Comparison of ENCODE assay signal across 4 cellular contexts in the genomic region with DNA sequence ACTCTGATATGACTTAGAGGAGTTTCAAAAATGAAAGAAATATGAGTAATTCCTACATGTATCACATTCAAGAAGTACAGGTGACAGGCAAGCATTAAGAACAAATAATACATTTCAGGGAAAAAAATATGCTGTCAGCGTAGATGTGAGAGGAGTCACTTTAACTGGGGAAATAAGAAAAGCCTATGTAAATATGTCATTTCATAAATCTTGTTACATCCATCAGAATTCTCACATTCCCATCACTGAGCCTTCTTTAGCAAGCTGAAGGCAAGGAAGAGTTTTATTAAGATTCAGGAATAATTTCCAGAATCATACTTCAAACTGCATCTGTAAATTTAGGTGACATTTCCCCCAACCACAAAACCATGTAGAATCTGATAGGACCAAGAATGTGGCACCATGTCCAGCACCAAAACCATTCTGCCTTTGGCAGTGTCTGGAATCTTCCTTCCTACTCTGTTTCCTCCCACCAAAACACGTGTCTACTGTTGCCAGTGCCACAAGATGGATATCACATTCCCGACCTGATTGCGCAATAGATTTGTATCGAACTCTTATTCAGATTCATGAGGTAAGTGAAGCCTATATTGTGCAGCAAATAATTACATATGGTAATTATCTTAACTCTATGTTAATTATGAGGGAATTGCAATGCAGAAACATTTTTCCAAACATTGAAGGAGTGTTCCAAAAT.
TF ChIP-seq lines count a peak whose summit lies in the region.

No MANE protein-coding gene starts in this region.

TF ChIP-seq in A549, 52 proteins besides CTCF, POLR2A, EP300 and RAD21:
- TF ChIP-seq ESRRA (IDR thresholded peaks at IDR 0.05; ENCODE audit: borderline replicate concordance, low read length) (no peak), CEBPB (IDR thresholded peaks at IDR 0.05) (peak; percentile 91 to 93; a peak in 3 of 4 replicates)

TF ChIP-seq in IMR-90, 13 proteins besides CTCF, POLR2A, EP300 and RAD21:
- no peak for TF ChIP-seq ELK1 (IDR thresholded peaks at IDR 0.05; ENCODE audit: borderline replicate concordance, low read depth, low read length)
- peak; percentile 98 for TF ChIP-seq CEBPB (IDR thresholded peaks at IDR 0.05; ENCODE audit: low read depth, low read length)

TF ChIP-seq in K562, 482 proteins besides CTCF, POLR2A, EP300 and RAD21:
- TF ChIP-seq IRF9 (tag; IDR thresholded peaks at IDR 0.05) (0 out of 2 replicates have a peak, but pooled peaks have one; percentile 38), CEBPG (CRISPR knock-in tag; IDR thresholded peaks at IDR 0.05) (no peak), CEBPG (tag; conservative IDR thresholded peaks at IDR 0.05 in 1 of 2, IDR thresholded peaks at IDR 0.05 in 1 of 2) (peak; percentile 52 to 98; a peak in 3 of 4 replicates), E2F8 (IDR thresholded peaks at IDR 0.05; ENCODE audit: low read depth, partially characterized antibody) (no peak), CEBPB (tag; IDR thresholded peaks at IDR 0.05) (peak; percentile 93), ZBED1 (IDR thresholded peaks at IDR 0.05) (no peak)
- TF ChIP-seq, protein P1, sequence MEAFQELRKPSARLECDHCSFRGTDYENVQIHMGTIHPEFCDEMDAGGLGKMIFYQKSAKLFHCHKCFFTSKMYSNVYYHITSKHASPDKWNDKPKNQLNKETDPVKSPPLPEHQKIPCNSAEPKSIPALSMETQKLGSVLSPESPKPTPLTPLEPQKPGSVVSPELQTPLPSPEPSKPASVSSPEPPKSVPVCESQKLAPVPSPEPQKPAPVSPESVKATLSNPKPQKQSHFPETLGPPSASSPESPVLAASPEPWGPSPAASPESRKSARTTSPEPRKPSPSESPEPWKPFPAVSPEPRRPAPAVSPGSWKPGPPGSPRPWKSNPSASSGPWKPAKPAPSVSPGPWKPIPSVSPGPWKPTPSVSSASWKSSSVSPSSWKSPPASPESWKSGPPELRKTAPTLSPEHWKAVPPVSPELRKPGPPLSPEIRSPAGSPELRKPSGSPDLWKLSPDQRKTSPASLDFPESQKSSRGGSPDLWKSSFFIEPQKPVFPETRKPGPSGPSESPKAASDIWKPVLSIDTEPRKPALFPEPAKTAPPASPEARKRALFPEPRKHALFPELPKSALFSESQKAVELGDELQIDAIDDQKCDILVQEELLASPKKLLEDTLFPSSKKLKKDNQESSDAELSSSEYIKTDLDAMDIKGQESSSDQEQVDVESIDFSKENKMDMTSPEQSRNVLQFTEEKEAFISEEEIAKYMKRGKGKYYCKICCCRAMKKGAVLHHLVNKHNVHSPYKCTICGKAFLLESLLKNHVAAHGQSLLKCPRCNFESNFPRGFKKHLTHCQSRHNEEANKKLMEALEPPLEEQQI (IDR thresholded peaks at IDR 0.05) = no peak
- TF ChIP-seq, protein P2, sequence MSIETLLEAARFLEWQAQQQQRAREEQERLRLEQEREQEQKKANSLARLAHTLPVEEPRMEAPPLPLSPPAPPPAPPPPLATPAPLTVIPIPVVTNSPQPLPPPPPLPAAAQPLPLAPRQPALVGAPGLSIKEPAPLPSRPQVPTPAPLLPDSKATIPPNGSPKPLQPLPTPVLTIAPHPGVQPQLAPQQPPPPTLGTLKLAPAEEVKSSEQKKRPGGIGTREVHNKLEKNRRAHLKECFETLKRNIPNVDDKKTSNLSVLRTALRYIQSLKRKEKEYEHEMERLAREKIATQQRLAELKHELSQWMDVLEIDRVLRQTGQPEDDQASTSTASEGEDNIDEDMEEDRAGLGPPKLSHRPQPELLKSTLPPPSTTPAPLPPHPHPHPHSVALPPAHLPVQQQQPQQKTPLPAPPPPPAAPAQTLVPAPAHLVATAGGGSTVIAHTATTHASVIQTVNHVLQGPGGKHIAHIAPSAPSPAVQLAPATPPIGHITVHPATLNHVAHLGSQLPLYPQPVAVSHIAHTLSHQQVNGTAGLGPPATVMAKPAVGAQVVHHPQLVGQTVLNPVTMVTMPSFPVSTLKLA (conservative IDR thresholded peaks at IDR 0.05) = no peak
TF ChIP-seq in K562: peak in this region for 3.

TF ChIP-seq in HEK293T, 16 proteins besides CTCF, POLR2A, EP300 and RAD21:
- TF ChIP-seq ARNT (IDR thresholded peaks at IDR 0.05) (no peak), ELF4 (IDR thresholded peaks at IDR 0.05) (no peak), LEF1 (IDR thresholded peaks at IDR 0.05; ENCODE audit: borderline replicate concordance) (no peak), BHLHE40 (IDR thresholded peaks at IDR 0.05; ENCODE audit: borderline replicate concordance) (no peak), FOXM1 (IDR thresholded peaks at IDR 0.05; ENCODE audit: borderline replicate concordance) (no peak), SP1 (IDR thresholded peaks at IDR 0.05) (no peak), L3MBTL2 (conservative IDR thresholded peaks at IDR 0.05) (no peak), ZNF384 (IDR thresholded peaks at IDR 0.05) (no peak), FOXA1 (IDR thresholded peaks at IDR 0.05) (no peak), CTBP1 (IDR thresholded peaks at IDR 0.05; ENCODE audit: borderline replicate concordance) (no peak), HDGF (IDR thresholded peaks at IDR 0.05; ENCODE audit: borderline replicate concordance) (no peak), TARDBP (IDR thresholded peaks at IDR 0.05) (no peak), FOXK2 (IDR thresholded peaks at IDR 0.05) (no peak), SUZ12 (IDR thresholded peaks at IDR 0.05) (no peak), NFRKB (IDR thresholded peaks at IDR 0.05) (no peak)
- TF ChIP-seq, protein P3, sequence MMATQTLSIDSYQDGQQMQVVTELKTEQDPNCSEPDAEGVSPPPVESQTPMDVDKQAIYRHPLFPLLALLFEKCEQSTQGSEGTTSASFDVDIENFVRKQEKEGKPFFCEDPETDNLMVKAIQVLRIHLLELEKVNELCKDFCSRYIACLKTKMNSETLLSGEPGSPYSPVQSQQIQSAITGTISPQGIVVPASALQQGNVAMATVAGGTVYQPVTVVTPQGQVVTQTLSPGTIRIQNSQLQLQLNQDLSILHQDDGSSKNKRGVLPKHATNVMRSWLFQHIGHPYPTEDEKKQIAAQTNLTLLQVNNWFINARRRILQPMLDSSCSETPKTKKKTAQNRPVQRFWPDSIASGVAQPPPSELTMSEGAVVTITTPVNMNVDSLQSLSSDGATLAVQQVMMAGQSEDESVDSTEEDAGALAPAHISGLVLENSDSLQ (IDR thresholded peaks at IDR 0.05) = no peak
